ENCODE assay signal across 8 cellular contexts in the genomic region with DNA sequence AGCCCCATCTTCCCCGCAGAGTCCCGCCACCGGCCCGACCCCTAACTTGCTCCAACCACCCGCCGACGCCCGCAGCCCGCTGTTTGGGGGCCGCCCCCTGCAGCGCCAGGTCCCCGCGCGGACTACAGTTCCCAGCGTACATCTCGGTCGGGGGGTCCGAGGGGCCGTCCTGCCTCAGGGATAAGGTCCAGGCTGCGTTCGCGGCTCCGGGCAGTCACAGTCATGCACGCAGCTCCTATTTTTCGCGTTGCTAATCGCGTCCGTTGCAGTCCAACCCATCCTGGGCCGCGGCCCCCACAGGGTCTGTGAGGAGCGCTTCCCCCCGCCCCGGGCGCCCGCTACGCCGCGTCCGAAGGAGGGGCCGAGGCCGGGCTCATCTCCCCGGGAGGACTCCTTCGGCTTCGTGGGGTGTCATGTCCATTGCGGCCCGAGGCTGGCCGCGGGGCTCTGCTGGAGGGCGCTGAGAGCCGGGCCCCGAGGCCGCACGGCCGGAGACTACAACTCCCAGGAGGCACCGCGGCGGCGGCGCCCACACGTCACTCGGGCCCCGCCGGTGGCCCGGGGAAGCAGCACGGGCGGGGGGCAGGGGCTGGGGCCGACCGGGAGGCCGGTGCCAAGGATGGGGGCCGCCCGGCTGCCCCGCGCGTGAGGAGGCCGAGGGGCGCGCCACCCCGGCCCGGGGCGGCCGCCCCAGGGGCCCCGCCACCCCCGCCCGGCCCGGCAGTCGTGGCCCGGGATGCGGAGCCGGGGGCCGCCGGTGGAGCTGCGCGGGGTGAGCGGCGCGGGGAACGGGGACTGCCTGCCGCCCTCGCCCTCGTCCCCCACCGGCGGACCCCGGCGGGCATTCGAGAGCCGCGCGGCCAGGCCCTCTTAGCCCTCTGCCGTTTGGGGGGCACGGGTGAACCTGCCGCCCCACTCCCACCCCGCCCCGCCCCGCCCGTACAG. TPM values are rescaled to one million over a fixed set of nuclear protein-coding genes. Genes with fewer than 3 reads are reported as not detected.
DNase-seq lines count a peak whose midpoint lies in the region; ATAC-seq and TF ChIP-seq lines count a peak whose summit lies in the region.

A gene (plus strand): TSS at position 536 of the 945 bp plus-strand sequence. CDS start 606 bp downstream, outside the sequence.

- H3K4me3 ChIP-seq in AG04450 (ENCODE audit: low read depth, low read length): peak within 1 kb of the TSS; percentile 84
- peak within 1 kb of the TSS; percentile 88 to 91 for H3K4me3 ChIP-seq in duodenal mucosa (ENCODE audit: low read depth in 1 of 2, low read length in 2 of 2)
- H3K4me3 ChIP-seq in lower lobe of right lung: peak within 1 kb of the TSS; percentile 95

- intact Hi-C loops in lower lobe of right lung (cut with DNase I): no loop called here

- CTCF ChIA-PET in AG04450 (lab: Charles Lee): interaction anchor here (0.5 to 1.2 kb wide), 2 partner anchors 221 kb away, joined by 3 read pairs; a partner anchor contains a TSS

- no peak for TF ChIP-seq CTCF in AG04450 (IDR thresholded peaks at IDR 0.05; ENCODE audit: low read depth, low read length)
- TF ChIP-seq CTCF in lower lobe of right lung (IDR thresholded peaks at IDR 0.05): no peak

- POLR2A ChIA-PET in AG04450 (lab: Yijun Ruan, JAX): interaction anchor here (0.9 kb wide), 1 partner anchor 100 kb away, joined by 3 read pairs; a partner anchor contains a TSS

- H3K27ac ChIP-seq in AG04450 (ENCODE audit: low read depth, low read length): peak within 1 kb of the TSS; percentile 70
- peak within 1 kb of the TSS; percentile 91 for H3K27ac ChIP-seq in duodenal mucosa (ENCODE audit: low read depth, low read length)
- H3K27ac ChIP-seq in lower lobe of right lung: peak within 1 kb of the TSS; percentile 96

- no peak for DNase-seq in AG04450 (ENCODE audit: low read depth, low spot score)
- DNase-seq in NCI-H526 treated with DMSO at 0.1 percent for 48 hours (lab: John Stamatoyannopoulos, UW): peak; percentile 30
- DNase-seq in activated CD4-positive, alpha-beta T cell treated with anti-CD3 and anti-CD28 coated beads, Interleukin-2, amount 50 U/mL, for 48 hours: peak; percentile 80 to 84
- DNase-seq in lower lobe of right lung: peak; percentile 81
- peak; percentile 62 to 78 (median 64) for DNase-seq in stimulated activated CD4-positive, alpha-beta T cell treated with anti-CD3 and anti-CD28 coated beads, TNF-alpha, amount 100 ng/mL, for 24 hours (ENCODE audit: low read depth in 3 of 3)

- H3K4me1 ChIP-seq in duodenal mucosa (ENCODE audit: control insufficient read depth in 1 of 2, insufficient read depth in 2 of 2, low read length in 2 of 2) (peaks cover 10 to 11% of the 10 kb centered on the region in 2 donors), lower lobe of right lung (peaks cover 18% of the 10 kb centered on the region)

- H3K9me3 ChIP-seq in AG04450 (ENCODE audit: control insufficient read depth, insufficient read depth, low read length) (no peaks in the 10 kb centered on the region), duodenal mucosa (ENCODE audit: control insufficient read depth in 1 of 2, low read length in 2 of 2) (no peaks in the 10 kb centered on the region), lower lobe of right lung (no peaks in the 10 kb centered on the region)

- peak; percentile 73 for ATAC-seq in GM18907 (IDR thresholded peaks at IDR 0.05; ENCODE audit: unreplicated experiment)
- ATAC-seq in HG03135 (IDR thresholded peaks at IDR 0.05; ENCODE audit: unreplicated experiment): peak; percentile 72
- ATAC-seq in lower lobe of right lung: peak; percentile 95 to 97

- H3K36me3 ChIP-seq in duodenal mucosa (ENCODE audit: control insufficient read depth in 1 of 2, insufficient read depth in 2 of 2, low read length in 2 of 2) (no peaks in the 10 kb centered on the region), lower lobe of right lung (no peaks in the 10 kb centered on the region)

- peak within 1 kb of the TSS; percentile 78 to 82 for H3K9ac ChIP-seq in duodenal mucosa (ENCODE audit: low read depth in 1 of 2, low read length in 2 of 2)

- H3K27me3 ChIP-seq in AG04450 (ENCODE audit: control insufficient read depth, insufficient read depth, low read length) (no peaks in the 10 kb centered on the region), duodenal mucosa (ENCODE audit: control insufficient read depth in 1 of 2, insufficient read depth in 2 of 2, low read length in 2 of 2) (no peaks in the 10 kb centered on the region), lower lobe of right lung (ENCODE audit: low read depth) (no peaks in the 10 kb centered on the region)

RNA-seq across cellular contexts. Expression of the gene that starts here (rescaled TPM):
- polyA plus RNA-seq in AG04450 (2011; rRNA removed): 2.0 and 2.3 TPM in 2 replicates
- polyA minus RNA-seq in AG04450 (2011; rRNA and poly(A)+ RNA removed): 5.0 and 5.5 TPM in 2 replicates
- total RNA-seq in lower lobe of right lung: 17.4 TPM
